In genomic region chr15:69143756-69144436, GRCh38 we compare ENCODE assay signal across 22 cellular contexts. TPM values are rescaled to one million over a fixed set of nuclear protein-coding genes. Genes with fewer than 3 reads are reported as not detected.
DNase-seq lines count a peak whose midpoint lies in the region; ATAC-seq, FAIRE-seq and TF ChIP-seq lines count a peak whose summit lies in the region.
"Had no signal": no experiment of that assay in that cellular context is flagged by ENCODE, and none has a peak within 500 bp of the region (broad histone marks: within the 10 kb centered on the region; RNA-seq: fewer than 3 reads in every experiment).

No MANE protein-coding gene starts in this region.

- no peak overlapping the region for H3K9ac ChIP-seq in astrocyte (ENCODE audit: low read length)

- no peak overlapping the region for H3K27ac ChIP-seq in astrocyte (ENCODE audit: low read depth, low read length)
- H3K27ac ChIP-seq: 22Rv1, skin epidermis had no signal

- H3K36me3 ChIP-seq in astrocyte (ENCODE audit: insufficient read depth, low read length), result no peaks in the 10 kb centered on the region
- H3K36me3 ChIP-seq: BE2C had no signal

- H3K27ac Mint-ChIP-seq in astrocyte (ENCODE audit: unreplicated experiment), result peak overlapping the region; percentile 6
- H3K27ac Mint-ChIP-seq in activated CD4-positive, alpha-beta T cell treated with anti-CD3 and anti-CD28 coated beads, Interleukin-2, amount 10 ng/mL, durations not matched to agents 24 days and 14 days, result no peak overlapping the region
- H3K27ac Mint-ChIP-seq in activated T-cell treated with anti-CD3 and anti-CD28 coated beads, Interleukin-2, amount 50 U/mL, for 24 hours, result no peak overlapping the region
- H3K27ac Mint-ChIP-seq: activated CD4-positive, alpha-beta T cell treated with anti-CD3 and anti-CD28 coated beads, Interleukin-2, amount 10 ng/mL, durations not matched to agents 7 days and 5 days; HFFc6; natural killer cell treated with Interleukin-12 subunit alpha and Interleukin-12 subunit beta and Interleukin-15 and Interleukin-18, amount 100 ng/mL, for 72 hours; progenitor cell of endocrine pancreas had no signal

- peaks cover 32% of the 10 kb centered on the region for H3K27me3 Mint-ChIP-seq in astrocyte (ENCODE audit: low read depth, unreplicated experiment)
- peaks cover 52% of the 10 kb centered on the region for H3K27me3 Mint-ChIP-seq in activated CD4-positive, alpha-beta T cell treated with anti-CD3 and anti-CD28 coated beads, Interleukin-2, amount 10 ng/mL, durations not matched to agents 24 days and 14 days
- peaks cover 73% of the 10 kb centered on the region for H3K27me3 Mint-ChIP-seq in activated T-cell treated with anti-CD3 and anti-CD28 coated beads, Interleukin-2, amount 50 U/mL, for 24 hours

- H2AFZ ChIP-seq in astrocyte (ENCODE audit: low read depth, low read length), result no peak overlapping the region

- H3K79me2 ChIP-seq in astrocyte (ENCODE audit: insufficient read depth, low read length), result no peaks in the 10 kb centered on the region

- ATAC-seq in GM21381 (IDR thresholded peaks at IDR 0.05; ENCODE audit: unreplicated experiment), result no peak
- ATAC-seq: natural killer cell treated with Interleukin-12 subunit alpha and Interleukin-12 subunit beta and Interleukin-15 and Interleukin-18, amount 100 ng/mL, for 72 hours had no signal

- TF ChIP-seq CTCF in astrocyte (IDR thresholded peaks at IDR 0.05; ENCODE audit: insufficient read depth, low read depth, low read length), result no peak

- no peak for FAIRE-seq in astrocyte (lab: Jason Lieb, UNC)
- FAIRE-seq: G401.6, islet of Langerhans, TTC549 had no signal

- H3K27me3 ChIP-seq in astrocyte (ENCODE audit: insufficient read depth, low read length), result peaks cover 51% of the 10 kb centered on the region
- H3K27me3 ChIP-seq: BE2C had no signal

- H3K4me3 Mint-ChIP-seq in astrocyte (ENCODE audit: unreplicated experiment), result no peak overlapping the region
- H3K4me3 Mint-ChIP-seq in activated CD4-positive, alpha-beta T cell treated with anti-CD3 and anti-CD28 coated beads, Interleukin-2, amount 10 ng/mL, durations not matched to agents 24 days and 14 days, result no peak overlapping the region
- H3K4me3 Mint-ChIP-seq in activated T-cell treated with anti-CD3 and anti-CD28 coated beads, Interleukin-2, amount 50 U/mL, for 24 hours, result no peak overlapping the region
- H3K4me3 Mint-ChIP-seq: activated CD4-positive, alpha-beta T cell treated with anti-CD3 and anti-CD28 coated beads, Interleukin-2, amount 10 ng/mL, durations not matched to agents 7 days and 5 days; HFFc6; natural killer cell treated with Interleukin-12 subunit alpha and Interleukin-12 subunit beta and Interleukin-15 and Interleukin-18, amount 100 ng/mL, for 72 hours had no signal

- DNase-seq in DMS153 (lab: John Stamatoyannopoulos, UW), result peak; percentile 39
- DNase-seq in DMS153 treated with DMSO at 0.1 percent for 48 hours (lab: John Stamatoyannopoulos, UW; ENCODE audit: unreplicated experiment), result no peak
- peak; percentile 76 for DNase-seq in NCI-H460 (ENCODE audit: extremely low read depth, low read depth)
- DNase-seq in astrocyte (ENCODE audit: low read depth), result no peak
- peak; percentile 28 for DNase-seq in renal cortical epithelial cell (ENCODE audit: low read depth)
- DNase-seq in activated CD4-positive, alpha-beta T cell treated with anti-CD3 and anti-CD28 coated beads, Interleukin-2, amount 10 ng/mL, durations not matched to agents 24 days and 14 days, result no peak
- DNase-seq in activated T-cell treated with anti-CD3 and anti-CD28 coated beads, Interleukin-2, amount 50 U/mL, for 24 hours, result no peak
- DNase-seq: activated CD4-positive, alpha-beta T cell treated with anti-CD3 and anti-CD28 coated beads, Interleukin-2, amount 10 ng/mL, durations not matched to agents 7 days and 5 days; aorta; BE2C; HFFc6; NCI-H1930; RPMI8226; stimulated activated CD4-positive, alpha-beta T cell treated with anti-CD3 and anti-CD28 coated beads, Interleukin-4, amount 100 ng/mL, for 1 hour had no signal

- no peaks in the 10 kb centered on the region for H3K9me3 ChIP-seq in astrocyte (ENCODE audit: insufficient read depth, low read depth, low read length)
- H3K9me3 ChIP-seq: BE2C had no signal

- no peak overlapping the region for H3K4me2 ChIP-seq in astrocyte (ENCODE audit: low read length)

- no peaks in the 10 kb centered on the region for H4K20me1 ChIP-seq in astrocyte (ENCODE audit: insufficient read depth, low read length)

- H3K36me3 Mint-ChIP-seq in astrocyte (ENCODE audit: low read depth, unreplicated experiment), result no peaks in the 10 kb centered on the region
- no peaks in the 10 kb centered on the region for H3K36me3 Mint-ChIP-seq in activated CD4-positive, alpha-beta T cell treated with anti-CD3 and anti-CD28 coated beads, Interleukin-2, amount 10 ng/mL, durations not matched to agents 24 days and 14 days (ENCODE audit: low read depth)
- no peaks in the 10 kb centered on the region for H3K36me3 Mint-ChIP-seq in activated T-cell treated with anti-CD3 and anti-CD28 coated beads, Interleukin-2, amount 50 U/mL, for 24 hours (ENCODE audit: low read depth)
- H3K36me3 Mint-ChIP-seq: natural killer cell treated with Interleukin-12 subunit alpha and Interleukin-12 subunit beta and Interleukin-15 and Interleukin-18, amount 100 ng/mL, for 72 hours had no signal

- peaks cover 1% of the 10 kb centered on the region for H3K9me3 Mint-ChIP-seq in astrocyte (ENCODE audit: unreplicated experiment)
- H3K9me3 Mint-ChIP-seq in activated CD4-positive, alpha-beta T cell treated with anti-CD3 and anti-CD28 coated beads, Interleukin-2, amount 10 ng/mL, durations not matched to agents 24 days and 14 days, result no peaks in the 10 kb centered on the region
- H3K9me3 Mint-ChIP-seq in activated T-cell treated with anti-CD3 and anti-CD28 coated beads, Interleukin-2, amount 50 U/mL, for 24 hours, result no peaks in the 10 kb centered on the region
- H3K9me3 Mint-ChIP-seq: activated CD4-positive, alpha-beta T cell treated with anti-CD3 and anti-CD28 coated beads, Interleukin-2, amount 10 ng/mL, durations not matched to agents 7 days and 5 days; HFFc6; natural killer cell treated with Interleukin-12 subunit alpha and Interleukin-12 subunit beta and Interleukin-15 and Interleukin-18, amount 100 ng/mL, for 72 hours had no signal

- peaks cover 3% of the 10 kb centered on the region for H3K4me1 ChIP-seq in astrocyte (ENCODE audit: insufficient read depth, low read length)

- intact Hi-C loops in activated CD4-positive, alpha-beta T cell treated with anti-CD3 and anti-CD28 coated beads, Interleukin-2, amount 10 ng/mL, durations not matched to agents 24 days and 14 days (cut with micrococcal nuclease), result no loop called here

- H3K4me3 ChIP-seq in astrocyte (ENCODE audit: insufficient read depth, low read depth, low read length), result no peak overlapping the region
- H3K4me3 ChIP-seq: skin epidermis had no signal

- H3K4me1 Mint-ChIP-seq in astrocyte (ENCODE audit: low read depth, unreplicated experiment), result no peaks in the 10 kb centered on the region
- H3K4me1 Mint-ChIP-seq in activated CD4-positive, alpha-beta T cell treated with anti-CD3 and anti-CD28 coated beads, Interleukin-2, amount 10 ng/mL, durations not matched to agents 24 days and 14 days, result no peaks in the 10 kb centered on the region
- no peaks in the 10 kb centered on the region for H3K4me1 Mint-ChIP-seq in activated T-cell treated with anti-CD3 and anti-CD28 coated beads, Interleukin-2, amount 50 U/mL, for 24 hours (ENCODE audit: low read depth)
- H3K4me1 Mint-ChIP-seq: activated CD4-positive, alpha-beta T cell treated with anti-CD3 and anti-CD28 coated beads, Interleukin-2, amount 10 ng/mL, durations not matched to agents 7 days and 5 days had no signal

RNA-seq across cellular contexts. Expression of gene GLCE, which starts 16.5 kb away (rescaled TPM):
- 95.2 and 115 TPM in 2 replicates for total RNA-seq in NCI-H460 (2014; rRNA removed; shearing (Covaris generic))
- 80.7 and 100 TPM in 2 replicates for polyA plus RNA-seq in NCI-H460 (2014; cell fraction: nucleus; rRNA removed)
- total RNA-seq in astrocyte, result 13.3 and 13.6 TPM in 2 replicates
- total RNA-seq in renal cortical epithelial cell, result 15.9 and 23.8 TPM in 2 replicates
- total RNA-seq in activated CD4-positive, alpha-beta T cell treated with anti-CD3 and anti-CD28 coated beads, Interleukin-2, amount 10 ng/mL, durations not matched to agents 24 days and 14 days, result 2.5 and 3.8 TPM in 2 replicates

Comparison
In these comparisons a context has a peak if more than half of its experiments do, and no peak if none do; other contexts are left out.
1. DNase-seq: peak in DMS153 (single experiment), NCI-H460 (single experiment) and renal cortical epithelial cell (single experiment); none in DMS153 treated with DMSO at 0.1 percent for 48 hours (single experiment), astrocyte (single experiment), activated CD4-positive, alpha-beta T cell treated with anti-CD3 and anti-CD28 coated beads, Interleukin-2, amount 10 ng/mL, durations not matched to agents 24 days and 14 days (single experiment) and activated T-cell treated with anti-CD3 and anti-CD28 coated beads, Interleukin-2, amount 50 U/mL, for 24 hours (single experiment).